ENCODE assay signal across 19 cellular contexts in genomic region chr18:22211660-22212059, GRCh38. TPM values are rescaled to one million over a fixed set of nuclear protein-coding genes. Genes with fewer than 3 reads are reported as not detected.
DNase-seq lines count a peak whose midpoint lies in the region; TF ChIP-seq lines count a peak whose summit lies in the region.
"Had no signal": no experiment of that assay in that cellular context is flagged by ENCODE, and none has a peak within 500 bp of the region (broad histone marks: within the 10 kb centered on the region; RNA-seq: fewer than 3 reads in every experiment).

No MANE protein-coding gene starts in this region.

- CTCF ChIA-PET in GM10248 (lab: Yijun Ruan, JAX), result no interaction called here

- TF ChIP-seq CTCF in coronary artery (IDR thresholded peaks at IDR 0.05) (no peak), GM10248 (IDR thresholded peaks at IDR 0.05; ENCODE audit: control extremely low read depth, extremely low read depth, low read depth, missing control alignments) (no peak), ascending aorta (IDR thresholded peaks at IDR 0.05) (no peak)

- POLR2A ChIA-PET in GM10248 (lab: Yijun Ruan, JAX), result no interaction called here

- intact Hi-C loops in ascending aorta (cut with DNase I), result loop anchor here (5.0 kb wide), 1 partner anchor 136 kb away; no protein-coding TSS in a partner anchor

- peak overlapping the region; percentile 42 to 47 for H3K27ac ChIP-seq in coronary artery
- H3K27ac ChIP-seq in ascending aorta, result peak overlapping the region in 1 of 2 donors; percentile 54
- H3K27ac ChIP-seq: gastrocnemius medialis, tibial nerve had no signal

- H3K9me3 ChIP-seq in ascending aorta, result no peaks in the 10 kb centered on the region
- H3K9me3 ChIP-seq: gastrocnemius medialis, right lobe of liver, tibial nerve had no signal

- no peak overlapping the region for H3K4me3 ChIP-seq in coronary artery
- no peak overlapping the region for H3K4me3 ChIP-seq in ascending aorta
- H3K4me3 ChIP-seq: gastrocnemius medialis, right lobe of liver, tibial nerve had no signal

- H3K27me3 ChIP-seq in ascending aorta, result no peaks in the 10 kb centered on the region
- H3K27me3 ChIP-seq: gastrocnemius medialis, right lobe of liver, tibial nerve had no signal

- H3K4me1 ChIP-seq in ascending aorta, result peaks cover 8 to 23% of the 10 kb centered on the region in 2 donors
- H3K4me1 ChIP-seq: gastrocnemius medialis had no signal

- peak; percentile 86 for DNase-seq in MV-4-11 (lab: John Stamatoyannopoulos, UW)
- peak; percentile 31 for DNase-seq in SIG-M5 treated with dmso at 0.1 percent for 504 hours (lab: John Stamatoyannopoulos, UW; ENCODE audit: unreplicated experiment)
- DNase-seq in coronary artery (ENCODE audit: low spot score), result no peak
- DNase-seq in pons (ENCODE audit: low spot score), result peak; percentile 8
- DNase-seq in NCI-H345 (lab: John Stamatoyannopoulos, UW), result no peak
- DNase-seq in GM10248 (ENCODE audit: extremely low spot score), result no peak
- DNase-seq in ascending aorta (ENCODE audit: low spot score in 2 of 2), result no peak
- DNase-seq: activated CD4-positive, alpha-beta T cell treated with anti-CD3 and anti-CD28 coated beads for 48 hours; CD4-positive, alpha-beta memory T cell; DMS153; effector CD8-positive, alpha-beta T cell; erythroblast; gastrocnemius medialis; mesendoderm; NCI-H1105; NCI-H2081; right lobe of liver had no signal

- no peaks in the 10 kb centered on the region for H3K36me3 ChIP-seq in ascending aorta
- H3K36me3 ChIP-seq: gastrocnemius medialis, right lobe of liver, tibial nerve had no signal

RNA-seq across cellular contexts. Expression of gene GATA6, which starts 42.3 kb away (rescaled TPM):
- total RNA-seq in ascending aorta, result 89.3 TPM
- total RNA-seq: activated naive CD4-positive, alpha-beta T cell treated with anti-CD3 and anti-CD28 coated beads, Interleukin-2, amount 50 U/mL, for 72 hours; CD4-positive, alpha-beta memory T cell had no signal

Comparison
In these comparisons a context has a peak if more than half of its experiments do, and no peak if none do; other contexts are left out.
1. DNase-seq: peak in MV-4-11 (single experiment), SIG-M5 treated with dmso at 0.1 percent for 504 hours (single experiment) and pons (single experiment); none in coronary artery (single experiment), NCI-H345 (single experiment), GM10248 (single experiment) and ascending aorta (0 of 2).